In the genomic region with DNA sequence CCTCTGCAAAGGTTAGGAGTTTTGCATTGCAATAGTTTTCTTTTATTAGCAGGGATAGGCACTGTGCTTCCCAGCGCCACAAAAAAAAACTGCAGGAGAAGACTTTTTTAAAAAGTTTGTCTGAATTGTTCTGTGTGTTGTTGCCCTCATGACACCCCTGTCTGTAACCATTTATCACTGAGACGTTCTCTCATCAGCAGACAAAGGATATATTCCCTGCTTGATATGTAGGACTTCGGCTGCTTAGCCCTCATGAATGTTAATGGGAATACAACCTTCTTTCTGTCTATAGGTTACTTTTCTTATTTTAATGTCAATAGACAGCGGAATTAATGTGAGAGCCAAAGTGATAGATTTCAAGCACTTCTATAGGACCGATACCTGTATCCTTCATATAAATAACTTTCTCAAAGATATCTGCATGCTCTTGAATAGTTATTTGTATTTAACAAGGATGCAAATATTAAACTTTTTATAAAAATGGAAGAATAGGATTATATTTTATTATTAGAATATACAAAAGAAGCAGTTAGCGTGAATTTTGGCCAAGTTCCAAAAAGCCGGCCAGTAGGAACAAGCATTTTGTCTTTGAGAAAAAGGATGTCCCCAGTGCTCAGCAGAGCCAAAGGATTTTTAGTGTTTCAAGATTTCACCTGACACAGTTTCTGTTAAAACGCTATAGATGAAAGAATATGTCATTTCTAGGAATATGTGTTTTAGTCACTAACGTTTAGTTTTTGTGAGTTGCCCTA, we compare ENCODE assay signal across 2 cellular contexts.
TF ChIP-seq lines count a peak whose summit lies in the region.

No MANE protein-coding gene starts in this region.

TF ChIP-seq in SK-N-SH, 30 proteins besides CTCF, POLR2A, EP300 and RAD21 (continued from another document):
- TF ChIP-seq, protein P1, sequence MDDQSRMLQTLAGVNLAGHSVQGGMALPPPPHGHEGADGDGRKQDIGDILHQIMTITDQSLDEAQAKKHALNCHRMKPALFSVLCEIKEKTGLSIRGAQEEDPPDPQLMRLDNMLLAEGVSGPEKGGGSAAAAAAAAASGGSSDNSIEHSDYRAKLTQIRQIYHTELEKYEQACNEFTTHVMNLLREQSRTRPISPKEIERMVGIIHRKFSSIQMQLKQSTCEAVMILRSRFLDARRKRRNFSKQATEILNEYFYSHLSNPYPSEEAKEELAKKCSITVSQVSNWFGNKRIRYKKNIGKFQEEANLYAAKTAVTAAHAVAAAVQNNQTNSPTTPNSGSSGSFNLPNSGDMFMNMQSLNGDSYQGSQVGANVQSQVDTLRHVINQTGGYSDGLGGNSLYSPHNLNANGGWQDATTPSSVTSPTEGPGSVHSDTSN (IDR thresholded peaks at IDR 0.05) = no peak
- TF ChIP-seq TCF12 (IDR thresholded peaks at IDR 0.05) (no peak), MXI1 (IDR thresholded peaks at IDR 0.05; ENCODE audit: low read depth, low read length) (no peak), RFX5 (IDR thresholded peaks at IDR 0.05; ENCODE audit: low read length) (no peak), RXRA (IDR thresholded peaks at IDR 0.05; ENCODE audit: borderline replicate concordance, low read depth) (no peak), FOXJ3 (CRISPR knock-in tag; IDR thresholded peaks at IDR 0.05) (no peak), NFIC (IDR thresholded peaks at IDR 0.05; ENCODE audit: borderline replicate concordance) (no peak), CHD2 (IDR thresholded peaks at IDR 0.05; ENCODE audit: low read length, partially characterized antibody) (no peak)
- TF ChIP-seq, protein P2, sequence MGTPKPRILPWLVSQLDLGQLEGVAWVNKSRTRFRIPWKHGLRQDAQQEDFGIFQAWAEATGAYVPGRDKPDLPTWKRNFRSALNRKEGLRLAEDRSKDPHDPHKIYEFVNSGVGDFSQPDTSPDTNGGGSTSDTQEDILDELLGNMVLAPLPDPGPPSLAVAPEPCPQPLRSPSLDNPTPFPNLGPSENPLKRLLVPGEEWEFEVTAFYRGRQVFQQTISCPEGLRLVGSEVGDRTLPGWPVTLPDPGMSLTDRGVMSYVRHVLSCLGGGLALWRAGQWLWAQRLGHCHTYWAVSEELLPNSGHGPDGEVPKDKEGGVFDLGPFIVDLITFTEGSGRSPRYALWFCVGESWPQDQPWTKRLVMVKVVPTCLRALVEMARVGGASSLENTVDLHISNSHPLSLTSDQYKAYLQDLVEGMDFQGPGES (IDR thresholded peaks at IDR 0.05; ENCODE audit: low read depth, low read length) = no peak
- TF ChIP-seq, protein P3, sequence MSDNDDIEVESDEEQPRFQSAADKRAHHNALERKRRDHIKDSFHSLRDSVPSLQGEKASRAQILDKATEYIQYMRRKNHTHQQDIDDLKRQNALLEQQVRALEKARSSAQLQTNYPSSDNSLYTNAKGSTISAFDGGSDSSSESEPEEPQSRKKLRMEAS (IDR thresholded peaks at IDR 0.05; ENCODE audit: low read depth) = no peak
- TF ChIP-seq, protein P4, sequence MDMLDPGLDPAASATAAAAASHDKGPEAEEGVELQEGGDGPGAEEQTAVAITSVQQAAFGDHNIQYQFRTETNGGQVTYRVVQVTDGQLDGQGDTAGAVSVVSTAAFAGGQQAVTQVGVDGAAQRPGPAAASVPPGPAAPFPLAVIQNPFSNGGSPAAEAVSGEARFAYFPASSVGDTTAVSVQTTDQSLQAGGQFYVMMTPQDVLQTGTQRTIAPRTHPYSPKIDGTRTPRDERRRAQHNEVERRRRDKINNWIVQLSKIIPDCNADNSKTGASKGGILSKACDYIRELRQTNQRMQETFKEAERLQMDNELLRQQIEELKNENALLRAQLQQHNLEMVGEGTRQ (IDR thresholded peaks at IDR 0.05; ENCODE audit: borderline replicate concordance, low read depth, low read length) = no peak

TF ChIP-seq in SK-N-SH treated with all-trans-retinoic acid at 6 μM for 48 hours, 23 proteins besides CTCF, POLR2A, EP300 and RAD21 (continued from another document):
- TF ChIP-seq, protein P5, sequence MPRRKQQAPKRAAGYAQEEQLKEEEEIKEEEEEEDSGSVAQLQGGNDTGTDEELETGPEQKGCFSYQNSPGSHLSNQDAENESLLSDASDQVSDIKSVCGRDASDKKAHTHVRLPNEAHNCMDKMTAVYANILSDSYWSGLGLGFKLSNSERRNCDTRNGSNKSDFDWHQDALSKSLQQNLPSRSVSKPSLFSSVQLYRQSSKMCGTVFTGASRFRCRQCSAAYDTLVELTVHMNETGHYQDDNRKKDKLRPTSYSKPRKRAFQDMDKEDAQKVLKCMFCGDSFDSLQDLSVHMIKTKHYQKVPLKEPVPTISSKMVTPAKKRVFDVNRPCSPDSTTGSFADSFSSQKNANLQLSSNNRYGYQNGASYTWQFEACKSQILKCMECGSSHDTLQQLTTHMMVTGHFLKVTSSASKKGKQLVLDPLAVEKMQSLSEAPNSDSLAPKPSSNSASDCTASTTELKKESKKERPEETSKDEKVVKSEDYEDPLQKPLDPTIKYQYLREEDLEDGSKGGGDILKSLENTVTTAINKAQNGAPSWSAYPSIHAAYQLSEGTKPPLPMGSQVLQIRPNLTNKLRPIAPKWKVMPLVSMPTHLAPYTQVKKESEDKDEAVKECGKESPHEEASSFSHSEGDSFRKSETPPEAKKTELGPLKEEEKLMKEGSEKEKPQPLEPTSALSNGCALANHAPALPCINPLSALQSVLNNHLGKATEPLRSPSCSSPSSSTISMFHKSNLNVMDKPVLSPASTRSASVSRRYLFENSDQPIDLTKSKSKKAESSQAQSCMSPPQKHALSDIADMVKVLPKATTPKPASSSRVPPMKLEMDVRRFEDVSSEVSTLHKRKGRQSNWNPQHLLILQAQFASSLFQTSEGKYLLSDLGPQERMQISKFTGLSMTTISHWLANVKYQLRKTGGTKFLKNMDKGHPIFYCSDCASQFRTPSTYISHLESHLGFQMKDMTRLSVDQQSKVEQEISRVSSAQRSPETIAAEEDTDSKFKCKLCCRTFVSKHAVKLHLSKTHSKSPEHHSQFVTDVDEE (CRISPR knock-in tag; IDR thresholded peaks at IDR 0.05) = no peak
- TF ChIP-seq GLIS3 (CRISPR knock-in tag; IDR thresholded peaks at IDR 0.05) (no peak), ZFP3 (CRISPR knock-in tag; IDR thresholded peaks at IDR 0.05) (no peak)
- TF ChIP-seq, protein P6, sequence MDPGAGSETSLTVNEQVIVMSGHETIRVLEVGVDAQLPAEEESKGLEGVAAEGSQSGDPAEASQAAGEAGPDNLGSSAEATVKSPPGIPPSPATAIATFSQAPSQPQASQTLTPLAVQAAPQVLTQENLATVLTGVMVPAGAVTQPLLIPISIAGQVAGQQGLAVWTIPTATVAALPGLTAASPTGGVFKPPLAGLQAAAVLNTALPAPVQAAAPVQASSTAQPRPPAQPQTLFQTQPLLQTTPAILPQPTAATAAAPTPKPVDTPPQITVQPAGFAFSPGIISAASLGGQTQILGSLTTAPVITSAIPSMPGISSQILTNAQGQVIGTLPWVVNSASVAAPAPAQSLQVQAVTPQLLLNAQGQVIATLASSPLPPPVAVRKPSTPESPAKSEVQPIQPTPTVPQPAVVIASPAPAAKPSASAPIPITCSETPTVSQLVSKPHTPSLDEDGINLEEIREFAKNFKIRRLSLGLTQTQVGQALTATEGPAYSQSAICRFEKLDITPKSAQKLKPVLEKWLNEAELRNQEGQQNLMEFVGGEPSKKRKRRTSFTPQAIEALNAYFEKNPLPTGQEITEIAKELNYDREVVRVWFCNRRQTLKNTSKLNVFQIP (CRISPR knock-in tag; IDR thresholded peaks at IDR 0.05; ENCODE audit: borderline replicate concordance, low read depth) = no peak
